In genomic region chr2:57962861-57963260, GRCh38 we compare ENCODE assay signal across 20 cellular contexts.
"Had no signal": no experiment of that assay in that cellular context is flagged by ENCODE, and none has a peak within 500 bp of the region (broad histone marks: within the 10 kb centered on the region; RNA-seq: fewer than 3 reads in every experiment).

No MANE protein-coding gene starts in this region.

- H3K27ac Mint-ChIP-seq: activated CD4-positive, alpha-beta T cell treated with anti-CD3 and anti-CD28 coated beads, Interleukin-2, amount 10 ng/mL, durations not matched to agents 7 days and 5 days; activated CD8-positive, alpha-beta memory T cell treated with anti-CD3 and anti-CD28 coated beads, Interleukin-2, amount 10 ng/mL, durations not matched to agents 7 days and 5 days; activated CD8-positive, alpha-beta T cell treated with anti-CD3 and anti-CD28 coated beads for 36 hours; activated naive CD8-positive, alpha-beta T cell treated with anti-CD3 and anti-CD28 coated beads, Interleukin-2, amount 50 U/mL, for 24 hours; activated T-helper 1 cell treated with anti-CD3 and anti-CD28 coated beads, Interleukin-12 subunit alpha, Interleukin-12 subunit beta, Interleukin-2, Interleukin-4 antibody, amounts not matched to agents 30 ng/mL and 10 ng/mL and 1 ng/mL, durations not matched to agents 14 hours and 24 hours and 36 hours; mesothelial cell of epicardium; natural killer cell; progenitor cell of endocrine pancreas; stimulated activated memory B cell treated with anti-CD40 and anti-IgM and Interleukin-4, amounts not matched to agents 10 μg/mL and 1 μg/mL and 100 μg/mL, for 72 hours had no signal

- H3K9me3 Mint-ChIP-seq: activated CD4-positive, alpha-beta T cell treated with anti-CD3 and anti-CD28 coated beads, Interleukin-2, amount 10 ng/mL, durations not matched to agents 7 days and 5 days; activated CD8-positive, alpha-beta T cell treated with anti-CD3 and anti-CD28 coated beads for 36 hours; activated naive CD8-positive, alpha-beta T cell treated with anti-CD3 and anti-CD28 coated beads, Interleukin-2, amount 50 U/mL, for 24 hours; activated T-helper 1 cell treated with anti-CD3 and anti-CD28 coated beads, Interleukin-12 subunit alpha, Interleukin-12 subunit beta, Interleukin-2, Interleukin-4 antibody, amounts not matched to agents 30 ng/mL and 10 ng/mL and 1 ng/mL, durations not matched to agents 14 hours and 24 hours and 36 hours; mesothelial cell of epicardium; natural killer cell; stimulated activated memory B cell treated with anti-CD40 and anti-IgM and Interleukin-4, amounts not matched to agents 10 μg/mL and 1 μg/mL and 100 μg/mL, for 72 hours had no signal

- DNase-seq: activated CD4-positive, alpha-beta T cell treated with anti-CD3 and anti-CD28 coated beads, Interleukin-2, amount 10 ng/mL, durations not matched to agents 7 days and 5 days; activated CD4-positive, CD25-positive, alpha-beta regulatory T cell treated with anti-CD3 and anti-CD28 coated beads, Interleukin-2, amount 50 U/mL, for 72 hours; activated CD8-positive, alpha-beta memory T cell treated with anti-CD3 and anti-CD28 coated beads, Interleukin-2, amount 10 ng/mL, durations not matched to agents 7 days and 5 days; activated CD8-positive, alpha-beta T cell treated with anti-CD3 and anti-CD28 coated beads for 36 hours; activated gamma-delta T cell; activated naive CD4-positive, alpha-beta T cell treated with anti-CD3 and anti-CD28 coated beads, Interleukin-2, amount 50 U/mL, for 16 hours; activated naive CD8-positive, alpha-beta T cell treated with anti-CD3 and anti-CD28 coated beads, Interleukin-2, amount 50 U/mL, for 24 hours; cerebellar nuclear complex; head of caudate nucleus; hypothalamus; left ventricle myocardium inferior; natural killer cell; retina; sigmoid colon; stimulated activated CD4-positive, alpha-beta T cell treated with anti-CD3 and anti-CD28 coated beads, Interleukin-15, amount 100 ng/mL, for 24 hours; transverse colon had no signal

- H3K4me3 Mint-ChIP-seq: activated CD4-positive, alpha-beta T cell treated with anti-CD3 and anti-CD28 coated beads, Interleukin-2, amount 10 ng/mL, durations not matched to agents 7 days and 5 days; activated CD8-positive, alpha-beta memory T cell treated with anti-CD3 and anti-CD28 coated beads, Interleukin-2, amount 10 ng/mL, durations not matched to agents 7 days and 5 days; activated CD8-positive, alpha-beta T cell treated with anti-CD3 and anti-CD28 coated beads for 36 hours; activated naive CD8-positive, alpha-beta T cell treated with anti-CD3 and anti-CD28 coated beads, Interleukin-2, amount 50 U/mL, for 24 hours; activated T-helper 1 cell treated with anti-CD3 and anti-CD28 coated beads, Interleukin-12 subunit alpha, Interleukin-12 subunit beta, Interleukin-2, Interleukin-4 antibody, amounts not matched to agents 30 ng/mL and 10 ng/mL and 1 ng/mL, durations not matched to agents 14 hours and 24 hours and 36 hours; mesothelial cell of epicardium; natural killer cell; stimulated activated memory B cell treated with anti-CD40 and anti-IgM and Interleukin-4, amounts not matched to agents 10 μg/mL and 1 μg/mL and 100 μg/mL, for 72 hours had no signal

- ATAC-seq: activated CD8-positive, alpha-beta memory T cell treated with anti-CD3 and anti-CD28 coated beads, Interleukin-2, amount 10 ng/mL, durations not matched to agents 7 days and 5 days; activated CD8-positive, alpha-beta T cell treated with anti-CD3 and anti-CD28 coated beads for 36 hours; activated naive CD8-positive, alpha-beta T cell treated with anti-CD3 and anti-CD28 coated beads, Interleukin-2, amount 50 U/mL, for 24 hours; natural killer cell; stimulated activated memory B cell treated with anti-CD40 and anti-IgM and Interleukin-4, amounts not matched to agents 10 μg/mL and 1 μg/mL and 100 μg/mL, for 72 hours had no signal

- H3K27me3 Mint-ChIP-seq: activated CD8-positive, alpha-beta memory T cell treated with anti-CD3 and anti-CD28 coated beads, Interleukin-2, amount 10 ng/mL, durations not matched to agents 7 days and 5 days; activated CD8-positive, alpha-beta T cell treated with anti-CD3 and anti-CD28 coated beads for 36 hours; activated naive CD8-positive, alpha-beta T cell treated with anti-CD3 and anti-CD28 coated beads, Interleukin-2, amount 50 U/mL, for 24 hours; progenitor cell of endocrine pancreas; stimulated activated memory B cell treated with anti-CD40 and anti-IgM and Interleukin-4, amounts not matched to agents 10 μg/mL and 1 μg/mL and 100 μg/mL, for 72 hours had no signal

- H3K36me3 Mint-ChIP-seq: activated CD8-positive, alpha-beta memory T cell treated with anti-CD3 and anti-CD28 coated beads, Interleukin-2, amount 10 ng/mL, durations not matched to agents 7 days and 5 days; mesothelial cell of epicardium; natural killer cell had no signal

- H3K4me1 Mint-ChIP-seq: activated CD4-positive, alpha-beta T cell treated with anti-CD3 and anti-CD28 coated beads, Interleukin-2, amount 10 ng/mL, durations not matched to agents 7 days and 5 days; activated CD8-positive, alpha-beta memory T cell treated with anti-CD3 and anti-CD28 coated beads, Interleukin-2, amount 10 ng/mL, durations not matched to agents 7 days and 5 days; activated naive CD8-positive, alpha-beta T cell treated with anti-CD3 and anti-CD28 coated beads, Interleukin-2, amount 50 U/mL, for 24 hours; mesothelial cell of epicardium; natural killer cell had no signal
